In the genomic region with DNA sequence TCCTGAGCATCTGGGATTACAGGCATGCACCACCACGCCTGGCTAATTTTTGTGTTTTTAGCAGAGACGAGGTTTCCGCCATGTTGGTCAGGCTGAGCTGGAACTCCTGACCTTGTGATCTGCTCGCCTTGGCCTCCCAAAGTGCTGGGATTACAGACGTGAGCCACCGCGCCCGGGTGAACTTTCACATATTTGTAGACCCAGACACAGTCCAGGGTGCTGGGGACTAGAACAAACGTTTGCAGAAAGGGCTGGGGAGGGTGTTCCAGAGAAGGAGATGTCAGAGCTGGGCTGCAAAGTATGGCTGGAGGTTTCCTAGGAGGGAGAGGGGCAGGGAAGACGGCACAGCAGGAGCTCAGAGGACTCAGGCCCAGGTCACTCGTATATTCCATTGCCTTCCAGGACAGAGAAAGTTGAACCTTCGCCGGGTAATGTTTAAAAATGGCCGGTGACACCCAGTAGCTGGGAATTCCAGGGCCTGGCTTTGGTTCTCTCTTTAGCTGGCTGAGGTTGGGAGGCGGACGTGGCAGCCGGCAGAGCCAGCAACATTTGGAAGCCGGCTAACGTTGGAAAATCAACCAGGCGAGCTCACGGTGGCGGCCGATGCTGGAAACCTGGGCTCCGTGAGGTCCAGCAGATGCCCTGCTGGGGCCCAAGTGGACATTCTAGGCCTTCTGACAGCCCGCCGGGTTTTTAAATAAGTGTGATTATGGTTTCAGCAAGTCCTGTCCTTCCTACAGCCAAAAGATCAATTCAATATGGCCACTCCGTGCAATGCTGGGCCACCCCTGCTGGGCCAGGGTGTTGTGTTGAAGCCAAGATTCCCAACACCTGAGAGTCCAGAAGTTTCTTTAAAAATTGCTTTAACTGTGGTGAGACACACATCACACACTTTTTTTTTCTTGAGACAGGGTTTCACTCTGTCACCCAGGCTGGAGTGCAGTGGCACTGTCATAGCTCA, we compare ENCODE assay signal across 11 cellular contexts. TPM values are rescaled to one million over a fixed set of nuclear protein-coding genes. Genes with fewer than 3 reads are reported as not detected.
DNase-seq lines count a peak whose midpoint lies in the region; TF ChIP-seq lines count a peak whose summit lies in the region.
"Had no signal": no experiment of that assay in that cellular context is flagged by ENCODE, and none has a peak within 500 bp of the region (broad histone marks: within the 10 kb centered on the region; RNA-seq: fewer than 3 reads in every experiment).

No MANE protein-coding gene starts in this region.

- in situ Hi-C loops in transverse colon (cut with MboI; ENCODE audit: low pct_ligation_motif_present in 1 of 4, low pct_unique_long_range_greater_than_20kb in 1 of 4, low sequenced_read_pairs in 3 of 4): no loop called here

- peak overlapping the region; percentile 95 for H2AFZ ChIP-seq in neural progenitor cell (replicated peaks)

- no peaks in the 10 kb centered on the region for H3K9me3 Mint-ChIP-seq in neural progenitor cell
- H3K9me3 Mint-ChIP-seq: activated naive CD8-positive, alpha-beta T cell treated with anti-CD3 and anti-CD28 coated beads for 36 hours had no signal

- H3K36me3 ChIP-seq in ascending aorta (peaks cover 0 to 12% of the 10 kb centered on the region in 2 donors), neural progenitor cell (no peaks in the 10 kb centered on the region), transverse colon (no peaks in the 10 kb centered on the region)

- H3K9me3 ChIP-seq in ascending aorta (no peaks in the 10 kb centered on the region), neural progenitor cell (ENCODE audit: low read depth) (no peaks in the 10 kb centered on the region), transverse colon (no peaks in the 10 kb centered on the region)

- TF ChIP-seq EP300 in transverse colon (IDR thresholded peaks at IDR 0.05; ENCODE audit: low read depth): no peak

- intact Hi-C loops in ascending aorta (cut with DNase I): no loop called here
- intact Hi-C loops in head of caudate nucleus (cut with DNase I): no loop called here
- intact Hi-C loops in transverse colon (cut with DNase I; ENCODE audit: low total_unique reads): loop anchor here (2.0 kb wide), 1 partner anchor 21 kb away; no protein-coding TSS in a partner anchor

- peak overlapping the region in 1 of 2 donors; percentile 53 for H3K4me3 ChIP-seq in ascending aorta
- H3K4me3 ChIP-seq in neural progenitor cell: no peak overlapping the region
- H3K4me3 ChIP-seq in transverse colon: peak overlapping the region in 1 of 4 donors; percentile 22

- 52 to 55% methylated on average over 10 to 27 of the region's 27 CpGs for WGBS in transverse colon (ENCODE audit: low coverage in 1 of 2), 2 donors

- H3K27me3 ChIP-seq in ascending aorta (no peaks in the 10 kb centered on the region), neural progenitor cell (peaks cover 4% of the 10 kb centered on the region), transverse colon (no peaks in the 10 kb centered on the region)

- H3K4me1 ChIP-seq in ascending aorta: peaks cover 6 to 54% of the 10 kb centered on the region in 2 donors
- H3K4me1 ChIP-seq in neural progenitor cell: peaks cover 4% of the 10 kb centered on the region
- H3K4me1 ChIP-seq in transverse colon: peaks cover 0 to 55% (median 26%) of the 10 kb centered on the region in 4 donors

- H3K79me2 ChIP-seq in neural progenitor cell (ENCODE audit: low read depth): no peaks in the 10 kb centered on the region

- peaks cover 5% of the 10 kb centered on the region for H3K27me3 Mint-ChIP-seq in neural progenitor cell (ENCODE audit: insufficient read depth, low read depth)
- H3K27me3 Mint-ChIP-seq: activated naive CD8-positive, alpha-beta T cell treated with anti-CD3 and anti-CD28 coated beads for 36 hours had no signal

- no peak overlapping the region for H3K27ac Mint-ChIP-seq in neural progenitor cell
- H3K27ac Mint-ChIP-seq: activated naive CD8-positive, alpha-beta T cell treated with anti-CD3 and anti-CD28 coated beads for 36 hours had no signal

- TF ChIP-seq CTCF in ascending aorta (IDR thresholded peaks at IDR 0.05): no peak
- TF ChIP-seq CTCF in neural progenitor cell (IDR thresholded peaks at IDR 0.05): no peak
- no peak for TF ChIP-seq CTCF in transverse colon (IDR thresholded peaks at IDR 0.05)

- H4K20me1 ChIP-seq in neural progenitor cell (ENCODE audit: low read depth): no peaks in the 10 kb centered on the region

- H3K4me2 ChIP-seq in neural progenitor cell: no peak overlapping the region

- H3K36me3 Mint-ChIP-seq in neural progenitor cell: no peaks in the 10 kb centered on the region

- H3K9ac ChIP-seq in neural progenitor cell: no peak overlapping the region

- H3K4me3 Mint-ChIP-seq in neural progenitor cell: peak overlapping the region; percentile 56
- H3K4me3 Mint-ChIP-seq: activated naive CD8-positive, alpha-beta T cell treated with anti-CD3 and anti-CD28 coated beads for 36 hours had no signal

- H3K4me1 Mint-ChIP-seq in neural progenitor cell: peaks cover 5% of the 10 kb centered on the region

- peak; percentile 17 for TF ChIP-seq POLR2A in transverse colon (IDR thresholded peaks at IDR 0.05)

- H3F3A ChIP-seq in neural progenitor cell (ENCODE audit: low read depth): no peaks in the 10 kb centered on the region

- H3K27ac ChIP-seq in ascending aorta: peak overlapping the region; percentile 98 to 100
- H3K27ac ChIP-seq in neural progenitor cell: no peak overlapping the region
- peak overlapping the region; percentile 96 to 100 (median 98) for H3K27ac ChIP-seq in transverse colon

- peak in 1 of 2 donors; percentile 80 for DNase-seq in ascending aorta (ENCODE audit: low spot score in 2 of 2)
- peak in 23 of 42 donors; percentile 33 to 75 (median 51) for DNase-seq in head of caudate nucleus
- no peak for DNase-seq in neural progenitor cell (ENCODE audit: low spot score)
- no peak for DNase-seq in transverse colon
- no peak for DNase-seq in GM19238 (ENCODE audit: insufficient read length, low spot score)
- DNase-seq in NCI-H2081 (lab: John Stamatoyannopoulos, UW): no peak
- DNase-seq in NCI-H1694 (lab: John Stamatoyannopoulos, UW): no peak
- no peak for DNase-seq in CD1c-positive myeloid dendritic cell (ENCODE audit: extremely low spot score)
- DNase-seq: activated CD4-positive, alpha-beta T cell treated with anti-CD3 and anti-CD28 coated beads for 48 hours; activated naive CD8-positive, alpha-beta T cell treated with anti-CD3 and anti-CD28 coated beads for 36 hours; NCI-H2107 had no signal

RNA-seq across cellular contexts. Expression of a gene that starts 41.5 kb away (rescaled TPM):
- 194 TPM for total RNA-seq in ascending aorta
- total RNA-seq in neural progenitor cell (ENCODE audit: low replicate concordance): 1.1 and 1.3 TPM in 2 replicates
- total RNA-seq in transverse colon: 100 to 1,000 TPM in 1 of 4 donors, 10 to 100 TPM in 3; 39.9 to 145 (median 68.1) TPM

Comparison
In these comparisons a context has a peak if more than half of its experiments do, and no peak if none do; other contexts are left out.
1. DNase-seq: peak in head of caudate nucleus (23 of 42); none in neural progenitor cell (single experiment), transverse colon (single experiment), GM19238 (single experiment), NCI-H2081 (0 of 2), NCI-H1694 (single experiment) and CD1c-positive myeloid dendritic cell (single experiment).
2. RNA of a gene that starts 41.5 kb away (total RNA-seq): 194 TPM in ascending aorta (single experiment) and 39.9 to 145 TPM in transverse colon; 1.1 to 1.3 TPM in neural progenitor cell; every median in the first group is over 10 times any median in the second.